9 cellular contexts compared by ENCODE assay signal in the genomic region with DNA sequence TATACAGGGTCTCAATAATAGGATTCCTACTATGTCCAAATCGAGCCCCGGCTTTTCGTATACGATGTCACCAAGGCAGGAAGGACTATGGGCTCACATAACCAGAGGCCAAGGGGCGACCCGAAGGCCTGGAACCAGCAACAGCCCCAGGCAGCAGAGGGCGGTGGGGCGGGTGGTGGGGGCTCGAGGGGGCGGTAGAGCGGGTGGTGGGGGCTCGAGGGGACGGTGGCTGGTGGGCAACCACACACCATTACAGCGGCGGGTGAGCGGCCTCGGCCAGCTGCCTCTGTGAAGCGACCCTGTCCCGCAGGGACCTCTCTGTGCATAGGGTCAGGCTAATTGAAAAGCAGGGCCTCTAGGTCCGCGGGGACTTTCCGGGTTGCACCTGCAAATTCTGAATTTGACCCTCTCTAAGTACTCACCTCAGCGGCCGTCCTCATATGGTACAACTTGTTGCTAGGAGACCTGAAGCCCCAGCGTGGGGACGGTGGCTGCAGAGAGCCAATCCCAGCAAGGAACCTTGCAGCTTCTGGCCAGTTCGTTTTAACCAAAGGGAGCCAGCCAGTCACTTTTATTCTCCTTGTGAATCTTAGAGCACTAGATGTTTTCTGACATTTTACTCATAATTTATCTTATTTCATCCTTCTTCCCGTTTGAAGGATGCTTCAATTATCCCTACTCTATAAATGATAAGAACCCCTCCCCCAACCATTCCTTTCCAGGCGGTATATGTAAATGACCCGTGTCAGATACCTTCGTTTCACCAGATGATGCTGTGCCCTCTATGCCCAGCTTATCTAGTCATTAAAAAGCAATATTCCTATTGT.
DNase-seq lines count a peak whose midpoint lies in the region; ATAC-seq lines count a peak whose summit lies in the region.
"Had no signal": no experiment of that assay in that cellular context is flagged by ENCODE, and none has a peak within 500 bp of the region (broad histone marks: within the 10 kb centered on the region; RNA-seq: fewer than 3 reads in every experiment).

Gene NME5, minus strand, starts transcription at position 480 of the 827 bp plus-strand sequence. CDS start 648 bp downstream, outside the sequence.

- intact Hi-C loops in dendritic cell treated with granulocyte-macrophage colony-stimulating factor and Interleukin-4, amounts not matched to agents 40 ng/mL and 50 ng/mL, for 4 days (cut with micrococcal nuclease), result loop anchor here (2.0 kb wide), 1 partner anchor 104 kb away; no protein-coding TSS in a partner anchor

- no peaks in the 10 kb centered on the region for H3K36me3 Mint-ChIP-seq in dendritic cell treated with granulocyte-macrophage colony-stimulating factor and Interleukin-4, amounts not matched to agents 40 ng/mL and 50 ng/mL, for 4 days (ENCODE audit: low read depth)

- peaks cover 15% of the 10 kb centered on the region for H3K4me1 Mint-ChIP-seq in dendritic cell treated with granulocyte-macrophage colony-stimulating factor and Interleukin-4, amounts not matched to agents 40 ng/mL and 50 ng/mL, for 4 days (ENCODE audit: low read depth)

- peaks cover 55% of the 10 kb centered on the region for H3K27me3 Mint-ChIP-seq in dendritic cell treated with granulocyte-macrophage colony-stimulating factor and Interleukin-4, amounts not matched to agents 40 ng/mL and 50 ng/mL, for 4 days

- peak within 1 kb of the TSS; percentile 23 for H3K4me3 Mint-ChIP-seq in dendritic cell treated with granulocyte-macrophage colony-stimulating factor and Interleukin-4, amounts not matched to agents 40 ng/mL and 50 ng/mL, for 4 days

- peak; percentile 66 for DNase-seq in NCI-H82 (lab: John Stamatoyannopoulos, UW)
- no peak for DNase-seq in NCI-H82 treated with DMSO at 0.1 percent for 48 hours (lab: John Stamatoyannopoulos, UW; ENCODE audit: unreplicated experiment)
- peak; percentile 54 for DNase-seq in NCI-H2227 treated with DMSO at 0.1 percent for 48 hours (lab: John Stamatoyannopoulos, UW)
- DNase-seq in kidney tubule cell (ENCODE audit: low spot score), result peak; percentile 83
- DNase-seq in stimulated activated naive CD8-positive, alpha-beta T cell treated with anti-CD3 and anti-CD28 coated beads, Interleukin-15, Interleukin-2, amounts not matched to agents 100 U/mL and 50 U/mL, for 24 hours, result peak; percentile 7
- no peak for DNase-seq in activated gamma-delta T cell treated with Interleukin-2 at 50 U/mL for 16 hours

- no peak for ATAC-seq in stimulated activated naive CD8-positive, alpha-beta T cell treated with anti-CD3 and anti-CD28 coated beads, Interleukin-15, Interleukin-2, amounts not matched to agents 100 U/mL and 50 U/mL, for 24 hours
- no peak for ATAC-seq in HG03571 (IDR thresholded peaks at IDR 0.05; ENCODE audit: unreplicated experiment)
- ATAC-seq: A549 had no signal

- no peak within 1 kb of the TSS for H3K27ac Mint-ChIP-seq in dendritic cell treated with granulocyte-macrophage colony-stimulating factor and Interleukin-4, amounts not matched to agents 40 ng/mL and 50 ng/mL, for 4 days

- H3K9me3 Mint-ChIP-seq in dendritic cell treated with granulocyte-macrophage colony-stimulating factor and Interleukin-4, amounts not matched to agents 40 ng/mL and 50 ng/mL, for 4 days, result no peaks in the 10 kb centered on the region

Comparison
In these comparisons a context has a peak if more than half of its experiments do, and no peak if none do; other contexts are left out.
1. DNase-seq: peak in NCI-H82 (single experiment), NCI-H2227 treated with DMSO at 0.1 percent for 48 hours (single experiment), kidney tubule cell (single experiment) and stimulated activated naive CD8-positive, alpha-beta T cell treated with anti-CD3 and anti-CD28 coated beads, Interleukin-15, Interleukin-2, amounts not matched to agents 100 U/mL and 50 U/mL, for 24 hours (single experiment); none in NCI-H82 treated with DMSO at 0.1 percent for 48 hours (single experiment) and activated gamma-delta T cell treated with Interleukin-2 at 50 U/mL for 16 hours (single experiment).